1 cellular context compared by ENCODE assay signal in genomic region chr5:626850-627249, GRCh38.
TF ChIP-seq lines count a peak whose summit lies in the region.

No MANE protein-coding gene starts in this region.

TF ChIP-seq in IMR-90, 13 proteins besides CTCF, POLR2A, EP300 and RAD21:
- no peak for TF ChIP-seq CEBPB (IDR thresholded peaks at IDR 0.05; ENCODE audit: low read depth, low read length)
